In the genomic region with DNA sequence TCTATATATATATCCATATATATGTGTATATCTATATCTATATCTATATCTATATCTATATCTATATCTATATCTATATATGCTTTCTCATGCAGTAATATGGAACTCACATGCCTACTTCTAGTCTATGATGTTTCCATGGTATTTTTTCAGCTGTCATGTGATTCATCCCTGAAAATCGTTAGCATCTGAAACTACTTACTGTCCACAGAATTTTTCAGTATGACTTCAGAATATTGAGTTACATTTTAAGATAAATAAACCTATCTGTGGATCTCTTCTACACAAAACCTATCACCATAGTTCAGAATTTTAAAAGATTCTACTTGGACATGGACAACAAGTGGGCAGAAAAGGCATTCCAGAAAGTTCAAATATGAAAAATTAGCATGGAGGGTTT, we compare ENCODE assay signal across 21 cellular contexts.
DNase-seq lines count a peak whose midpoint lies in the region; ATAC-seq and TF ChIP-seq lines count a peak whose summit lies in the region.
"Had no signal": no experiment of that assay in that cellular context is flagged by ENCODE, and none has a peak within 500 bp of the region (broad histone marks: within the 10 kb centered on the region; RNA-seq: fewer than 3 reads in every experiment).

No MANE protein-coding gene starts in this region.

- H3K9me3 Mint-ChIP-seq in activated naive CD8-positive, alpha-beta T cell treated with anti-CD3 and anti-CD28 coated beads, Interleukin-2, amount 50 U/mL, for 24 hours = no peaks in the 10 kb centered on the region
- H3K9me3 Mint-ChIP-seq: activated T-helper 1 cell treated with anti-CD3 and anti-CD28 coated beads, Interleukin-12 subunit alpha, Interleukin-12 subunit beta, Interleukin-2, Interleukin-4 antibody, amounts not matched to agents 30 ng/mL and 10 ng/mL and 1 ng/mL, durations not matched to agents 14 hours and 24 hours and 36 hours; effector memory CD8-positive, alpha-beta T cell; H9 had no signal

- peak; percentile 84 for DNase-seq in HCEC 1CT
- DNase-seq in adipocyte (ENCODE audit: low read depth) = peak; percentile 86
- DNase-seq in fibroblast of lung (ENCODE audit: low read depth in 2 of 2) = peak; percentile 75 to 87
- peak; percentile 44 for DNase-seq in smooth muscle cell of the brain vasculature (ENCODE audit: low read depth, low spot score)
- DNase-seq in retina = no peak
- DNase-seq in ovary = no peak
- DNase-seq in activated naive CD8-positive, alpha-beta T cell treated with anti-CD3 and anti-CD28 coated beads, Interleukin-2, amount 50 U/mL, for 24 hours = no peak
- DNase-seq: activated CD4-positive, alpha-beta T cell treated with anti-CD3 and anti-CD28 coated beads, Interleukin-2, amount 50 U/mL, for 48 hours; aorta; CD8-positive, alpha-beta memory T cell; effector memory CD8-positive, alpha-beta T cell; H9; hippocampal formation; left ventricle myocardium inferior; NCI-H2029; NCI-H82; SHP77 treated with DMSO at 0.1 percent for 48 hours had no signal

- TF ChIP-seq CTCF in fibroblast of lung (conservative IDR thresholded peaks at IDR 0.05 in 1 of 2, IDR thresholded peaks at IDR 0.05 in 1 of 2; ENCODE audit: low read depth in 1 of 2, low read length in 2 of 2) = no peak
- no peak for TF ChIP-seq CTCF in ovary (IDR thresholded peaks at IDR 0.05)

- no peak for ATAC-seq in activated naive CD8-positive, alpha-beta T cell treated with anti-CD3 and anti-CD28 coated beads, Interleukin-2, amount 50 U/mL, for 24 hours
- ATAC-seq: effector memory CD8-positive, alpha-beta T cell; sciatic nerve had no signal

- 45 to 55% (median 52%) methylated on average over 1 of the region's 1 CpG for WGBS in ovary, 3 donors

- TF ChIP-seq POLR2A in ovary (IDR thresholded peaks at IDR 0.05) = no peak

- H3K27ac ChIP-seq in fibroblast of lung (ENCODE audit: insufficient read depth, low read length) (peak overlapping the region; percentile 86), ovary (no peak overlapping the region)
- H3K27ac ChIP-seq: left ventricle myocardium inferior, vagina had no signal

- no peaks in the 10 kb centered on the region for H3K27me3 ChIP-seq in adipocyte (replicated peaks; ENCODE audit: control insufficient read depth, insufficient read depth, low read length)
- no peaks in the 10 kb centered on the region for H3K27me3 ChIP-seq in fibroblast of lung (ENCODE audit: control insufficient read depth, insufficient read depth, low read length)
- H3K27me3 ChIP-seq in ovary = no peaks in the 10 kb centered on the region
- H3K27me3 ChIP-seq: vagina had no signal

- no peaks in the 10 kb centered on the region for H3K4me1 Mint-ChIP-seq in activated naive CD8-positive, alpha-beta T cell treated with anti-CD3 and anti-CD28 coated beads, Interleukin-2, amount 50 U/mL, for 24 hours
- H3K4me1 Mint-ChIP-seq: CD8-positive, alpha-beta memory T cell had no signal

- H3K4me3 Mint-ChIP-seq in activated naive CD8-positive, alpha-beta T cell treated with anti-CD3 and anti-CD28 coated beads, Interleukin-2, amount 50 U/mL, for 24 hours = no peak overlapping the region
- H3K4me3 Mint-ChIP-seq: activated T-helper 1 cell treated with anti-CD3 and anti-CD28 coated beads, Interleukin-12 subunit alpha, Interleukin-12 subunit beta, Interleukin-2, Interleukin-4 antibody, amounts not matched to agents 30 ng/mL and 10 ng/mL and 1 ng/mL, durations not matched to agents 14 hours and 24 hours and 36 hours; CD8-positive, alpha-beta memory T cell; effector memory CD8-positive, alpha-beta T cell; H9; stimulated activated naive CD8-positive, alpha-beta T cell treated with anti-CD3 and anti-CD28 coated beads, Interleukin-15, Interleukin-2, amounts not matched to agents 100 ng/mL and 50 ng/mL, for 24 hours had no signal

- no peaks in the 10 kb centered on the region for H3K36me3 ChIP-seq in adipocyte (ENCODE audit: control insufficient read depth, insufficient read depth, low read length, severe bottlenecking)
- no peaks in the 10 kb centered on the region for H3K36me3 ChIP-seq in fibroblast of lung (ENCODE audit: control insufficient read depth, insufficient read depth, low read length)
- H3K36me3 ChIP-seq in ovary = no peaks in the 10 kb centered on the region
- H3K36me3 ChIP-seq: left ventricle myocardium inferior, vagina had no signal

- intact Hi-C loops in ovary (cut with DNase I) = no loop called here

- TF ChIP-seq EP300 in ovary (IDR thresholded peaks at IDR 0.05) = no peak

- peak overlapping the region; percentile 48 for H3K4me2 ChIP-seq in fibroblast of lung (ENCODE audit: extremely low read depth, insufficient read depth, low read length)

- no peaks in the 10 kb centered on the region for H3K79me2 ChIP-seq in fibroblast of lung (ENCODE audit: control insufficient read depth, insufficient read depth, low read length)

- H3K9ac ChIP-seq in adipocyte (ENCODE audit: low read length) (peak overlapping the region; percentile 66), fibroblast of lung (ENCODE audit: insufficient read depth, low read length) (no peak overlapping the region)

- H3K27ac Mint-ChIP-seq in activated naive CD8-positive, alpha-beta T cell treated with anti-CD3 and anti-CD28 coated beads, Interleukin-2, amount 50 U/mL, for 24 hours = no peak overlapping the region
- H3K27ac Mint-ChIP-seq: activated T-helper 1 cell treated with anti-CD3 and anti-CD28 coated beads, Interleukin-12 subunit alpha, Interleukin-12 subunit beta, Interleukin-2, Interleukin-4 antibody, amounts not matched to agents 30 ng/mL and 10 ng/mL and 1 ng/mL, durations not matched to agents 14 hours and 24 hours and 36 hours; CD8-positive, alpha-beta memory T cell; effector memory CD8-positive, alpha-beta T cell; H9; stimulated activated naive CD8-positive, alpha-beta T cell treated with anti-CD3 and anti-CD28 coated beads, Interleukin-15, Interleukin-2, amounts not matched to agents 100 ng/mL and 50 ng/mL, for 24 hours had no signal

- H3K4me1 ChIP-seq in adipocyte (ENCODE audit: control insufficient read depth, insufficient read depth, low read length) (peaks cover 18% of the 10 kb centered on the region), fibroblast of lung (ENCODE audit: control insufficient read depth, extremely low read depth, insufficient read depth, low read length) (no peaks in the 10 kb centered on the region), ovary (ENCODE audit: insufficient read depth) (no peaks in the 10 kb centered on the region)
- H3K4me1 ChIP-seq: left ventricle myocardium inferior, vagina had no signal

- no peak overlapping the region for H2AFZ ChIP-seq in fibroblast of lung (ENCODE audit: low read length)

- no peaks in the 10 kb centered on the region for H4K20me1 ChIP-seq in fibroblast of lung (ENCODE audit: control insufficient read depth, extremely low read depth, insufficient read depth, low read length)

- H3K4me3 ChIP-seq in adipocyte (ENCODE audit: low read length) (peak overlapping the region; percentile 55), fibroblast of lung (replicated peaks in 1 of 4; ENCODE audit: control extremely low read depth in 1 of 4, insufficient read depth in 1 of 4, low read depth in 3 of 4, low read length in 4 of 4) (no peak overlapping the region), ovary (no peak overlapping the region)
- H3K4me3 ChIP-seq: left ventricle myocardium inferior, vagina had no signal

- H3K36me3 Mint-ChIP-seq in activated naive CD8-positive, alpha-beta T cell treated with anti-CD3 and anti-CD28 coated beads, Interleukin-2, amount 50 U/mL, for 24 hours (ENCODE audit: low read depth) = no peaks in the 10 kb centered on the region
- H3K36me3 Mint-ChIP-seq: CD8-positive, alpha-beta memory T cell had no signal

- H3K9me3 ChIP-seq in adipocyte (ENCODE audit: control insufficient read depth, low read length) (no peaks in the 10 kb centered on the region), fibroblast of lung (ENCODE audit: control insufficient read depth, insufficient read depth, low read depth, low read length) (no peaks in the 10 kb centered on the region), ovary (no peaks in the 10 kb centered on the region)
- H3K9me3 ChIP-seq: left ventricle myocardium inferior, vagina had no signal

- H3K27me3 Mint-ChIP-seq in activated naive CD8-positive, alpha-beta T cell treated with anti-CD3 and anti-CD28 coated beads, Interleukin-2, amount 50 U/mL, for 24 hours = no peaks in the 10 kb centered on the region
- H3K27me3 Mint-ChIP-seq: CD8-positive, alpha-beta memory T cell; effector memory CD8-positive, alpha-beta T cell; stimulated activated naive CD8-positive, alpha-beta T cell treated with anti-CD3 and anti-CD28 coated beads, Interleukin-15, Interleukin-2, amounts not matched to agents 100 ng/mL and 50 ng/mL, for 24 hours had no signal

Comparison
In these comparisons a context has a peak if more than half of its experiments do, and no peak if none do; other contexts are left out.
1. DNase-seq: peak in HCEC 1CT (single experiment), adipocyte (single experiment), fibroblast of lung (2 of 2) and smooth muscle cell of the brain vasculature (single experiment); none in retina (single experiment), ovary (0 of 5) and activated naive CD8-positive, alpha-beta T cell treated with anti-CD3 and anti-CD28 coated beads, Interleukin-2, amount 50 U/mL, for 24 hours (single experiment).